ENCODE assay signal across 9 cellular contexts in genomic region chr4:153684182-153685073, GRCh38. TPM values are rescaled to one million over a fixed set of nuclear protein-coding genes. Genes with fewer than 3 reads are reported as not detected.
DNase-seq lines count a peak whose midpoint lies in the region; ATAC-seq and TF ChIP-seq lines count a peak whose summit lies in the region.
"Had no signal": no experiment of that assay in that cellular context is flagged by ENCODE, and none has a peak within 500 bp of the region (broad histone marks: within the 10 kb centered on the region; RNA-seq: fewer than 3 reads in every experiment).

A gene with protein sequence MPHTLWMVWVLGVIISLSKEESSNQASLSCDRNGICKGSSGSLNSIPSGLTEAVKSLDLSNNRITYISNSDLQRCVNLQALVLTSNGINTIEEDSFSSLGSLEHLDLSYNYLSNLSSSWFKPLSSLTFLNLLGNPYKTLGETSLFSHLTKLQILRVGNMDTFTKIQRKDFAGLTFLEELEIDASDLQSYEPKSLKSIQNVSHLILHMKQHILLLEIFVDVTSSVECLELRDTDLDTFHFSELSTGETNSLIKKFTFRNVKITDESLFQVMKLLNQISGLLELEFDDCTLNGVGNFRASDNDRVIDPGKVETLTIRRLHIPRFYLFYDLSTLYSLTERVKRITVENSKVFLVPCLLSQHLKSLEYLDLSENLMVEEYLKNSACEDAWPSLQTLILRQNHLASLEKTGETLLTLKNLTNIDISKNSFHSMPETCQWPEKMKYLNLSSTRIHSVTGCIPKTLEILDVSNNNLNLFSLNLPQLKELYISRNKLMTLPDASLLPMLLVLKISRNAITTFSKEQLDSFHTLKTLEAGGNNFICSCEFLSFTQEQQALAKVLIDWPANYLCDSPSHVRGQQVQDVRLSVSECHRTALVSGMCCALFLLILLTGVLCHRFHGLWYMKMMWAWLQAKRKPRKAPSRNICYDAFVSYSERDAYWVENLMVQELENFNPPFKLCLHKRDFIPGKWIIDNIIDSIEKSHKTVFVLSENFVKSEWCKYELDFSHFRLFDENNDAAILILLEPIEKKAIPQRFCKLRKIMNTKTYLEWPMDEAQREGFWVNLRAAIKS (plus strand): TSS chr4:153684280. CDS start chr4:153702908, 18,628 bp downstream.

- H3K36me3 ChIP-seq in BE2C (no peaks in the 10 kb centered on the region), left lung (peaks cover 0 to 23% of the 10 kb centered on the region in 2 donors)

- peak; percentile 16 for DNase-seq in BE2C
- DNase-seq in activated CD4-positive, CD25-positive, alpha-beta regulatory T cell treated with anti-CD3 and anti-CD28 coated beads, Interleukin-2, amount 50 U/mL, for 16 hours (ENCODE audit: low read depth, low spot score): peak; percentile 12
- peak; percentile 62 for DNase-seq in central memory CD4-positive, alpha-beta T cell
- peak; percentile 91 to 99 for DNase-seq in left lung
- peak; percentile 69 for DNase-seq in stimulated activated CD4-positive, alpha-beta T cell treated with anti-CD3 and anti-CD28 coated beads, Interleukin-2, amount 100 ng/mL, for 4 hours (ENCODE audit: low read depth)
- DNase-seq in SHP77 treated with DMSO at 0.1 percent for 48 hours (lab: John Stamatoyannopoulos, UW): no peak

- TF ChIP-seq CTCF in BE2C (IDR thresholded peaks at IDR 0.05; ENCODE audit: low read depth, low read length): no peak
- no peak for TF ChIP-seq CTCF in left lung (IDR thresholded peaks at IDR 0.05)

- peak within 1 kb of the TSS; percentile 72 to 97 for H3K27ac ChIP-seq in left lung

- no peaks in the 10 kb centered on the region for H3K4me1 ChIP-seq in BE2C
- peaks cover 3 to 40% of the 10 kb centered on the region in 2 donors for H3K4me1 ChIP-seq in left lung

- peaks cover 3% of the 10 kb centered on the region for H3K9me3 ChIP-seq in BE2C
- peaks cover 0 to 19% of the 10 kb centered on the region in 2 donors for H3K9me3 ChIP-seq in left lung

- ATAC-seq in GM19351 (IDR thresholded peaks at IDR 0.05; ENCODE audit: unreplicated experiment) (peak; percentile 91), HG03521 (IDR thresholded peaks at IDR 0.05; ENCODE audit: unreplicated experiment) (peak; percentile 78), left lung (peak; percentile 90)

- intact Hi-C loops in left lung (cut with DNase I): no loop called here

- H3K27me3 ChIP-seq in BE2C (peaks cover 12% of the 10 kb centered on the region), left lung (peaks cover 0 to 16% of the 10 kb centered on the region in 2 donors)

- H3K4me3 ChIP-seq in BE2C (ENCODE audit: low read depth, low read length) (peak within 1 kb of the TSS; percentile 22; the same call in 1 of the 2 replicates), left lung (peak within 1 kb of the TSS; percentile 71 to 84)

RNA-seq across cellular contexts. Expression of the gene that starts here (rescaled TPM):
- polyA plus RNA-seq in BE2C (2012; ENCODE audit: insufficient read depth, insufficient read length, low read depth): not detected
- total RNA-seq in left lung: 100 to 1,000 TPM in 1 of 2 donors, 10 to 100 TPM in 1; 77.7 to 170 TPM
- total RNA-seq: HT1080 had no signal
